ENCODE assay signal across 8 cellular contexts in the genomic region with DNA sequence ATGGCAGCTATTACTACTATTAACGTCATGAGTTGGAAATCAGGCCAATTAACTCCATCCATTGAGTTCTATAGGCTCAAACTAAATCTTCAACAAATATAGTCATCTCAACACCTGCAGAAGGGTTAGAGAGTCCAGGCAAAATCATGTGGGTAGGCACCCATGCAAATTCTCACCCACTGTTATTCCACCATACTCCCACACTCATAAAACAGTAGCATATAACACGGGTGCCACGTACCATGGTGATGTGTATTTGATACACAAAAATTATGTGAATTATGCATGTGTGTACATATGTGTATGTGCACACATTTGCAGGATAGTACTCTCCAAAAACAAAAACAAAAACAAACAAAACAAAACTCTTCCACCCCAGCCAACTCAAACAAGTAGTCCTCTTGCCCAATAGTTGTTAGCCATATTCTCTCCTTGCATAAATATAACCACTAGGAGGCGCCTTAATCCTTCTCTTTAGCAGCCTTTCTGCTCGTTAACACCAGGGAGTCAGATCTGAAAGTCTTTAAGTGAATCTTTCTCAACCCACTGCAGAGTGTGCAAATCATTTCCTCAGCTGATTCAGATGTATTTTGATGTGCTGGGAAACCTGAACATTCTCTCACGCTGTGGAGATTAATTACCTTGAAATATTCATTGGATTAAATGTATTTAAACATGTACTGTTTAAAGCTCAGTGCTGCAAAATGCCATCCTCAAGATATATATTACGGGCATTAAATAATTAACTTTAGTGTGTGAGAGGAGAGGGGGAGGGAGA.
DNase-seq lines count a peak whose midpoint lies in the region; ATAC-seq and TF ChIP-seq lines count a peak whose summit lies in the region.

No MANE protein-coding gene starts in this region.

- peaks cover 0 to 5% of the 10 kb centered on the region in 2 experiments for H3K4me1 ChIP-seq in neutrophil (ENCODE audit: control insufficient read depth in 1 of 2, insufficient read depth in 1 of 2, low read depth in 1 of 2, low read length in 1 of 2)

- H3K36me3 ChIP-seq in neutrophil, result no peaks in the 10 kb centered on the region

- H3K4me3 ChIP-seq in AG10803 (ENCODE audit: low read length) (no peak overlapping the region), fibroblast of pulmonary artery (replicated peaks; ENCODE audit: low read depth, low read length) (no peak overlapping the region), neutrophil (ENCODE audit: low read depth in 1 of 2, low read length in 1 of 2) (no peak overlapping the region)

- DNase-seq in AG10803 (ENCODE audit: low read depth) (peak; percentile 81), NCI-H2029 treated with DMSO at 0.1 percent for 48 hours (lab: John Stamatoyannopoulos, UW) (peak; percentile 94), SW480 (ENCODE audit: low spot score) (peak; percentile 82), fibroblast of pulmonary artery (ENCODE audit: low read depth) (peak; percentile 87), COLO668 (lab: John Stamatoyannopoulos, UW; ENCODE audit: unreplicated experiment) (no peak)

- ATAC-seq in GM18511 (IDR thresholded peaks at IDR 0.05; ENCODE audit: unreplicated experiment) (peak; percentile 80), HG02973 (IDR thresholded peaks at IDR 0.05; ENCODE audit: unreplicated experiment) (peak; percentile 88)

- H3K27me3 ChIP-seq in neutrophil, result no peaks in the 10 kb centered on the region

- no peaks in the 10 kb centered on the region for H3K9me3 ChIP-seq in neutrophil

- peak; percentile 87 for TF ChIP-seq CTCF in AG10803 (conservative IDR thresholded peaks at IDR 0.05; ENCODE audit: low read length)
- peak; percentile 76 for TF ChIP-seq CTCF in fibroblast of pulmonary artery (IDR thresholded peaks at IDR 0.05; ENCODE audit: low read length, missing control alignments)
- TF ChIP-seq CTCF in neutrophil (IDR thresholded peaks at IDR 0.05), result peak; percentile 27

- H3K27ac ChIP-seq in neutrophil, result no peak overlapping the region

Comparison
In these comparisons a context has a peak if more than half of its experiments do, and no peak if none do; other contexts are left out.
1. CTCF ChIP-seq: peak in every context shown above with its lines; median percentile 87 in AG10803; 76 in fibroblast of pulmonary artery; 27 in neutrophil.